ENCODE assay signal across 22 cellular contexts in genomic region chr5:81762401-81762800, GRCh38. TPM values are rescaled to one million over a fixed set of nuclear protein-coding genes. Genes with fewer than 3 reads are reported as not detected.
DNase-seq lines count a peak whose midpoint lies in the region; ATAC-seq, FAIRE-seq and TF ChIP-seq lines count a peak whose summit lies in the region.
"Had no signal": no experiment of that assay in that cellular context is flagged by ENCODE, and none has a peak within 500 bp of the region (broad histone marks: within the 10 kb centered on the region; RNA-seq: fewer than 3 reads in every experiment).

No MANE protein-coding gene starts in this region.

- CTCF ChIA-PET in A549 (lab: Yijun Ruan, JAX), result interaction anchor here (1.1 to 1.3 kb wide), 2 partner anchors 8 to 17 kb away, joined by 3 to 4 read pairs; no protein-coding TSS in a partner anchor
- CTCF ChIA-PET in HEK293 (lab: Yijun Ruan, JAX), result interaction anchor here (1.0 to 1.7 kb wide), 2 partner anchors 89 to 403 kb away, joined by 4 to 5 read pairs; no protein-coding TSS in a partner anchor

- H2BK120ac ChIP-seq in mesenchymal stem cell (ENCODE audit: low read depth, low read length), result no peak overlapping the region

- H3K27me3 ChIP-seq in bronchial epithelial cell (ENCODE audit: control insufficient read depth, insufficient read depth, low read length) (no peaks in the 10 kb centered on the region), mesenchymal stem cell (ENCODE audit: control insufficient read depth in 1 of 2, insufficient read depth in 1 of 2, low read length in 2 of 2) (no peaks in the 10 kb centered on the region), gastroesophageal sphincter (no peaks in the 10 kb centered on the region), left ventricle myocardium inferior (ENCODE audit: low read depth) (no peaks in the 10 kb centered on the region)
- H3K27me3 ChIP-seq: BE2C had no signal

- TF ChIP-seq EP300 in A549 (IDR thresholded peaks at IDR 0.05) (no peak), gastroesophageal sphincter (IDR thresholded peaks at IDR 0.05) (no peak)

- H3K14ac ChIP-seq in mesenchymal stem cell (ENCODE audit: low read length in 2 of 2), result no peak overlapping the region

- H3K36me3 ChIP-seq in HEK293 (ENCODE audit: control insufficient read depth in 2 of 2, insufficient read depth in 1 of 2, low read length in 2 of 2), result no peaks in the 10 kb centered on the region
- H3K36me3 ChIP-seq in bronchial epithelial cell (ENCODE audit: control insufficient read depth, insufficient read depth, low read length), result no peaks in the 10 kb centered on the region
- H3K36me3 ChIP-seq in mesenchymal stem cell (ENCODE audit: control insufficient read depth in 1 of 2, insufficient read depth in 2 of 2, low read depth in 1 of 2, low read length in 2 of 2), result no peaks in the 10 kb centered on the region
- no peaks in the 10 kb centered on the region for H3K36me3 ChIP-seq in gastroesophageal sphincter
- H3K36me3 ChIP-seq in left ventricle myocardium inferior, result no peaks in the 10 kb centered on the region
- H3K36me3 ChIP-seq: BE2C had no signal

- no peak for ATAC-seq in A549
- no peak for ATAC-seq in gastroesophageal sphincter

- FAIRE-seq in A549 (lab: Jason Lieb, UNC) (peak; percentile 32), bronchial epithelial cell (lab: Jason Lieb, UNC) (no peak)
- FAIRE-seq: G401.6, GM18507, H1 had no signal

- no peak overlapping the region for H2BK5ac ChIP-seq in mesenchymal stem cell (ENCODE audit: low read depth, low read length, poor library complexity, severe bottlenecking)

- H2AFZ ChIP-seq in mesenchymal stem cell (ENCODE audit: low read depth, low read length), result no peak overlapping the region

- POLR2A ChIA-PET in A549 (lab: Yijun Ruan, JAX), result no interaction called here
- POLR2A ChIA-PET in HEK293 (lab: Yijun Ruan, JAX), result interaction anchor here (1.3 kb wide), 1 partner anchor 12 kb away, joined by 3 read pairs; the partner anchor contains the start of gene SSBP2

- TF ChIP-seq RAD21 in A549 (conservative IDR thresholded peaks at IDR 0.05 in 1 of 2, IDR thresholded peaks at IDR 0.05 in 1 of 2), result no peak

- no peak for DNase-seq in A549 (ENCODE audit: low read depth in 1 of 2, low spot score in 1 of 2)
- DNase-seq in bronchial epithelial cell (ENCODE audit: low read depth), result peak; percentile 67
- DNase-seq in mesenchymal stem cell, result peak; percentile 28
- DNase-seq in left ventricle myocardium inferior, result no peak
- no peak for DNase-seq in glomerular visceral epithelial cell (ENCODE audit: extremely low spot score)
- DNase-seq: 8988T; BE2C; C1 segment of cervical spinal cord; CD4-positive, CD25-positive, alpha-beta regulatory T cell; CD8-positive, alpha-beta memory T cell; COR-L47; DMS 273 treated with DMSO at 0.1 percent for 48 hours; DMS53; DND-41; H9; KBM-7 had no signal

- H3K9ac ChIP-seq in mesenchymal stem cell (ENCODE audit: low read length), result no peak overlapping the region

- H3K18ac ChIP-seq in mesenchymal stem cell (ENCODE audit: low read depth in 1 of 2, low read length in 2 of 2), result no peak overlapping the region

- no peak overlapping the region for H2BK15ac ChIP-seq in mesenchymal stem cell (ENCODE audit: low read depth, poor library complexity, severe bottlenecking)

- no peak overlapping the region for H3K23ac ChIP-seq in mesenchymal stem cell (ENCODE audit: low read length in 2 of 2)

- H3K4me2 ChIP-seq in A549, result peak overlapping the region; percentile 26; the same call in 2 of the 3 replicates
- H3K4me2 ChIP-seq in mesenchymal stem cell (ENCODE audit: low read length, poor library complexity, severe bottlenecking), result no peak overlapping the region

- H3K4me3 ChIP-seq in A549 (no peak overlapping the region), HEK293 (ENCODE audit: low read depth, low read length) (no peak overlapping the region), bronchial epithelial cell (ENCODE audit: low read depth, low read length) (no peak overlapping the region), mesenchymal stem cell (ENCODE audit: insufficient read depth in 1 of 2, low read depth in 1 of 2, low read length in 2 of 2) (no peak overlapping the region), gastroesophageal sphincter (no peak overlapping the region), left ventricle myocardium inferior (no peak overlapping the region)

- no peaks in the 10 kb centered on the region for H3K9me3 ChIP-seq in A549
- H3K9me3 ChIP-seq in HEK293 (ENCODE audit: control insufficient read depth, insufficient read depth, low read depth, low read length), result no peaks in the 10 kb centered on the region
- H3K9me3 ChIP-seq in mesenchymal stem cell (ENCODE audit: control insufficient read depth, low read length), result no peaks in the 10 kb centered on the region
- H3K9me3 ChIP-seq in gastroesophageal sphincter, result no peaks in the 10 kb centered on the region
- H3K9me3 ChIP-seq in left ventricle myocardium inferior (replicated peaks), result no peaks in the 10 kb centered on the region
- H3K9me3 ChIP-seq: BE2C had no signal

- WGBS in A549 (ENCODE audit: missing lambda C conversion rate), result 66% methylated on average over 3 of the region's 3 CpGs
- WGBS in mesenchymal stem cell, result 84% methylated on average over 3 of the region's 3 CpGs
- WGBS in gastroesophageal sphincter (ENCODE audit: low coverage in 1 of 2), 2 donors, result 88 to 96% methylated on average over 3 of the region's 3 CpGs

- no peak overlapping the region for H4K91ac ChIP-seq in mesenchymal stem cell (ENCODE audit: low read length)

- no peak overlapping the region for H4K8ac ChIP-seq in mesenchymal stem cell (ENCODE audit: low read length)

- TF ChIP-seq CTCF in A549 (IDR thresholded peaks at IDR 0.05), result no peak
- no peak for TF ChIP-seq CTCF in HEK293 (tag by site-specific recombination; IDR thresholded peaks at IDR 0.05)
- TF ChIP-seq CTCF in bronchial epithelial cell (IDR thresholded peaks at IDR 0.05; ENCODE audit: insufficient read depth, low read length, severe bottlenecking), result no peak
- TF ChIP-seq CTCF in gastroesophageal sphincter (IDR thresholded peaks at IDR 0.05), result no peak
- TF ChIP-seq CTCF in left ventricle myocardium inferior (IDR thresholded peaks at IDR 0.05; ENCODE audit: borderline replicate concordance), result no peak

- intact Hi-C loops in left ventricle myocardium inferior (cut with micrococcal nuclease), result no loop called here

- no peak overlapping the region for H2AK5ac ChIP-seq in mesenchymal stem cell (ENCODE audit: low read length, severe bottlenecking)

- H3K4ac ChIP-seq in mesenchymal stem cell (ENCODE audit: low read depth in 1 of 2, low read length in 2 of 2), result no peak overlapping the region

- H2BK12ac ChIP-seq in mesenchymal stem cell (ENCODE audit: low read length in 2 of 2), result no peak overlapping the region

- TF ChIP-seq POLR2A in A549 (IDR thresholded peaks at IDR 0.05; ENCODE audit: low read length) (no peak), gastroesophageal sphincter (IDR thresholded peaks at IDR 0.05) (no peak)

- H3K4me1 ChIP-seq in A549 (peaks cover 10% of the 10 kb centered on the region; the same call in 2 of the 3 replicates), HEK293 (ENCODE audit: control insufficient read depth, insufficient read depth, low read length) (no peaks in the 10 kb centered on the region), mesenchymal stem cell (ENCODE audit: control insufficient read depth, insufficient read depth, low read depth, low read length) (peaks cover 2% of the 10 kb centered on the region), gastroesophageal sphincter (peaks cover 0 to 5% (median 3%) of the 10 kb centered on the region in 3 donors), left ventricle myocardium inferior (peaks cover 4% of the 10 kb centered on the region)
- H3K4me1 ChIP-seq: BE2C had no signal

- H3K79me1 ChIP-seq in mesenchymal stem cell (replicated peaks; ENCODE audit: low read length, poor library complexity, severe bottlenecking), result no peaks in the 10 kb centered on the region

- H3K27ac ChIP-seq in A549, result peak overlapping the region in 1 of 2 experiments; percentile 17; a peak in 1 of 6 replicates
- no peak overlapping the region for H3K27ac ChIP-seq in HEK293 (ENCODE audit: extremely low read depth, low read depth, low read length)
- H3K27ac ChIP-seq in mesenchymal stem cell (ENCODE audit: low read length, poor library complexity, severe bottlenecking), result no peak overlapping the region
- H3K27ac ChIP-seq in gastroesophageal sphincter, result no peak overlapping the region
- H3K27ac ChIP-seq in left ventricle myocardium inferior (replicated peaks), result no peak overlapping the region
- H3K27ac ChIP-seq: HL-60 had no signal

TF ChIP-seq in A549, 52 proteins besides CTCF, POLR2A, EP300 and RAD21 (continues in another document):
- TF ChIP-seq BCL3 (IDR thresholded peaks at IDR 0.05), result no peak

TF ChIP-seq in HEK293, 187 proteins besides CTCF, POLR2A, EP300 and RAD21 (continues in another document):
- TF ChIP-seq ZNF133 (tag by site-specific recombination; IDR thresholded peaks at IDR 0.05) (peak; percentile 42; the same call in 1 of the 2 replicates), ZNF600 (tag by site-specific recombination; IDR thresholded peaks at IDR 0.05) (no peak)

RNA-seq across cellular contexts. Expression of gene SSBP2, which starts 11.5 kb away (rescaled TPM):
- 14.2 and 17.0 TPM in 2 replicates for polyA plus RNA-seq in A549 (2011; rRNA removed)
- 8.3 and 10.0 TPM in 2 replicates for polyA plus RNA-seq in A549 (2012; cell fraction: cytosol; rRNA removed)
- polyA plus RNA-seq in A549 (2012; cell fraction: nucleus; rRNA removed), result 3.9 and 7.2 TPM in 2 replicates
- polyA plus RNA-seq in A549 (2017; fragmentation: RNase III; extraction: RNeasy Plus Mini Kit Qiagen cat#74134 plus additional on column Dnase treatment), result 4.5 to 5.5 TPM (median 4.9 TPM) in 3 replicates
- polyA minus RNA-seq in A549 (2011; rRNA and poly(A)+ RNA removed), result 10.0 and 13.4 TPM in 2 replicates
- total RNA-seq in bronchial epithelial cell, result 7.9 and 13.4 TPM in 2 replicates
- 18.3 TPM for polyA plus RNA-seq in mesenchymal stem cell (2013, experiment 1 of 2)
- 17.5 TPM for polyA plus RNA-seq in mesenchymal stem cell (2013, experiment 2 of 2)
- 100 to 1,000 TPM in 1 of 4 donors, 10 to 100 TPM in 3; 61.3 to 138 (median 79.5) TPM for total RNA-seq in gastroesophageal sphincter
- total RNA-seq in left ventricle myocardium inferior, result 40.7 TPM

Comparison
In these comparisons a context has a peak if more than half of its experiments do, and no peak if none do; other contexts are left out.
1. DNase-seq: peak in bronchial epithelial cell (single experiment) and mesenchymal stem cell (single experiment); none in A549 (0 of 2), left ventricle myocardium inferior (single experiment) and glomerular visceral epithelial cell (single experiment).